ENCODE assay signal across 26 cellular contexts in the genomic region with DNA sequence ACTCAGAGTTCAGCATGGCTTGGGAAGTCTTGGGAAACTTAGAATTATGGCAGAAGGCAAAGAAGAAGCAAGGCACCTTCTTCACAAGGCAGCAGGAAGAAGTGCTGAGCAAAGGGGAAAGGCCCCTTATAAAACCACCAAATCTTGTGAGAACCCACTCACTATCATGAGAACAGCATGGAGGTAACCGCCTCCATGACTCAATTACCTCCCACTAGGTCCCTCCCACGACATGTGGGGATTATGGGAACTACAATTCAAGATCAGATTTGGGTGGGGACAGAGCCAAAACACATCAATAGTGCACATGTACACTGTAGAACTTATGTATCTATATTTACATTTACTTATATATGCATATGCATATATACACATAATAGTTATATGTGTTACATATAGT.
DNase-seq lines count a peak whose midpoint lies in the region; ATAC-seq, FAIRE-seq and TF ChIP-seq lines count a peak whose summit lies in the region.
"Had no signal": no experiment of that assay in that cellular context is flagged by ENCODE, and none has a peak within 500 bp of the region (broad histone marks: within the 10 kb centered on the region; RNA-seq: fewer than 3 reads in every experiment).

No MANE protein-coding gene starts in this region.

- peaks cover 9% of the 10 kb centered on the region in 2 donors for H3K27me3 Mint-ChIP-seq in natural killer cell treated with Interleukin-12 subunit alpha and Interleukin-12 subunit beta and Interleukin-15 and Interleukin-18, amount 100 ng/mL, for 72 hours
- H3K27me3 Mint-ChIP-seq: CD4-positive, alpha-beta memory T cell; CD8-positive, alpha-beta memory T cell had no signal

- H4K8ac ChIP-seq in mesenchymal stem cell (ENCODE audit: low read length): no peak overlapping the region

- H2BK12ac ChIP-seq in mesenchymal stem cell (ENCODE audit: low read length in 2 of 2): no peak overlapping the region

- in situ Hi-C loops in K562 (cut with MboI): no loop called here

- intact Hi-C loops in K562 (cut with micrococcal nuclease): no loop called here

- no peak overlapping the region for H3K4ac ChIP-seq in mesenchymal stem cell (ENCODE audit: low read depth in 1 of 2, low read length in 2 of 2)

- H3K27me3 ChIP-seq in K562 (ENCODE audit: control insufficient read depth in 2 of 2, insufficient read depth in 2 of 2, low read length in 2 of 2) (no peaks in the 10 kb centered on the region), mesenchymal stem cell (ENCODE audit: control insufficient read depth in 1 of 2, insufficient read depth in 1 of 2, low read length in 2 of 2) (no peaks in the 10 kb centered on the region)
- H3K27me3 ChIP-seq: BE2C, BLaER1 had no signal

- H3K9me1 ChIP-seq in K562 (ENCODE audit: control insufficient read depth, insufficient read depth, low read length): no peaks in the 10 kb centered on the region

- no peak overlapping the region for H4K91ac ChIP-seq in mesenchymal stem cell (ENCODE audit: low read length)

- H2BK5ac ChIP-seq in mesenchymal stem cell (ENCODE audit: low read depth, low read length, poor library complexity, severe bottlenecking): no peak overlapping the region

- no peaks in the 10 kb centered on the region for H3K36me3 Mint-ChIP-seq in natural killer cell treated with Interleukin-12 subunit alpha and Interleukin-12 subunit beta and Interleukin-15 and Interleukin-18, amount 100 ng/mL, for 72 hours
- H3K36me3 Mint-ChIP-seq: CD14-positive monocyte; CD4-positive, alpha-beta memory T cell; CD4-positive, CD25-positive, alpha-beta regulatory T cell had no signal

- H2AK5ac ChIP-seq in mesenchymal stem cell (ENCODE audit: low read length, severe bottlenecking): no peak overlapping the region

- no peak overlapping the region for H3K14ac ChIP-seq in mesenchymal stem cell (ENCODE audit: low read length in 2 of 2)

- no peak for FAIRE-seq in K562 (lab: Jason Lieb, UNC)
- FAIRE-seq: A204.1, GM12891, GM19239 had no signal

- H3K36me3 ChIP-seq in K562 (ENCODE audit: control insufficient read depth, insufficient read depth, low read length) (peaks cover 5% of the 10 kb centered on the region; the same call in 1 of the 3 replicates), mesenchymal stem cell (ENCODE audit: control insufficient read depth in 1 of 2, insufficient read depth in 2 of 2, low read depth in 1 of 2, low read length in 2 of 2) (no peaks in the 10 kb centered on the region)
- H3K36me3 ChIP-seq: BE2C, BLaER1 had no signal

- no peak for TF ChIP-seq EP300 in K562 (IDR thresholded peaks at IDR 0.05; ENCODE audit: low read length)

- H3K4me3 Mint-ChIP-seq in natural killer cell treated with Interleukin-12 subunit alpha and Interleukin-12 subunit beta and Interleukin-15 and Interleukin-18, amount 100 ng/mL, for 72 hours: no peak overlapping the region
- H3K4me3 Mint-ChIP-seq: CD14-positive monocyte; CD4-positive, alpha-beta memory T cell; CD4-positive, CD25-positive, alpha-beta regulatory T cell; CD8-positive, alpha-beta memory T cell had no signal

- H3K9me3 Mint-ChIP-seq in natural killer cell treated with Interleukin-12 subunit alpha and Interleukin-12 subunit beta and Interleukin-15 and Interleukin-18, amount 100 ng/mL, for 72 hours: no peaks in the 10 kb centered on the region
- H3K9me3 Mint-ChIP-seq: CD8-positive, alpha-beta memory T cell had no signal

- no peak overlapping the region for H2BK120ac ChIP-seq in mesenchymal stem cell (ENCODE audit: low read depth, low read length)

- no peak overlapping the region for H3K18ac ChIP-seq in mesenchymal stem cell (ENCODE audit: low read depth in 1 of 2, low read length in 2 of 2)

- H2BK15ac ChIP-seq in mesenchymal stem cell (ENCODE audit: low read depth, poor library complexity, severe bottlenecking): no peak overlapping the region

- ATAC-seq in K562: no peak
- ATAC-seq in natural killer cell treated with Interleukin-12 subunit alpha and Interleukin-12 subunit beta and Interleukin-15 and Interleukin-18, amount 100 ng/mL, for 72 hours: no peak

- peak; percentile 15 for DNase-seq in OCI-M1 (lab: John Stamatoyannopoulos, UW)
- peak in 1 of 4 experiments; percentile 8 for DNase-seq in K562 (ENCODE audit: extremely low read depth in 1 of 4, low spot score in 3 of 4)
- DNase-seq in mesenchymal stem cell: no peak
- no peak for DNase-seq in inferior parietal cortex (ENCODE audit: extremely low spot score)
- no peak for DNase-seq in GM03348 (ENCODE audit: low spot score)
- no peak for DNase-seq in natural killer cell treated with Interleukin-12 subunit alpha and Interleukin-12 subunit beta and Interleukin-15 and Interleukin-18, amount 100 ng/mL, for 72 hours (ENCODE audit: low spot score)
- DNase-seq: 8988T; ACHN; BE2C; C1 segment of cervical spinal cord; CD4-positive, alpha-beta memory T cell; CD4-positive, CD25-positive, alpha-beta regulatory T cell; CD8-positive, alpha-beta memory T cell; COR-L47; DMS 273 treated with DMSO at 0.1 percent for 48 hours; DMS153; DMS53; DMS79; DND-41; EL; GDM1 had no signal

- H3K9me3 ChIP-seq in K562 (replicated peaks; ENCODE audit: control insufficient read depth, insufficient read depth, low read depth, low read length): no peaks in the 10 kb centered on the region
- no peaks in the 10 kb centered on the region for H3K9me3 ChIP-seq in mesenchymal stem cell (ENCODE audit: control insufficient read depth, low read length)
- H3K9me3 ChIP-seq: BE2C, BLaER1 had no signal

- TF ChIP-seq RAD21 in K562 (CRISPR knock-in tag; conservative IDR thresholded peaks at IDR 0.05 in 1 of 2, IDR thresholded peaks at IDR 0.05 in 1 of 2): no peak

- no TSS peak for BruUV-seq in K562 (replicated peaks; lab: Mats Ljungman, UMichigan)

- H3K9ac ChIP-seq in K562 (ENCODE audit: insufficient read depth in 1 of 2, low read depth in 2 of 2, low read length in 2 of 2) (no peak overlapping the region), mesenchymal stem cell (ENCODE audit: low read length) (no peak overlapping the region)
- H3K9ac ChIP-seq: BLaER1 had no signal

- POLR2A ChIA-PET in K562 (lab: Yijun Ruan, JAX): no interaction called here

- no peak overlapping the region for H3K23ac ChIP-seq in mesenchymal stem cell (ENCODE audit: low read length in 2 of 2)

- H3K4me1 Mint-ChIP-seq in natural killer cell treated with Interleukin-12 subunit alpha and Interleukin-12 subunit beta and Interleukin-15 and Interleukin-18, amount 100 ng/mL, for 72 hours (ENCODE audit: low read depth in 2 of 2): peaks cover 0 to 2% of the 10 kb centered on the region in 2 donors
- H3K4me1 Mint-ChIP-seq: CD14-positive monocyte had no signal

- H3K4me3 ChIP-seq in K562: no peak overlapping the region
- no peak overlapping the region for H3K4me3 ChIP-seq in mesenchymal stem cell (ENCODE audit: insufficient read depth in 1 of 2, low read depth in 1 of 2, low read length in 2 of 2)
- H3K4me3 ChIP-seq: BLaER1 had no signal

- WGBS in K562 (ENCODE audit: insufficient coverage, low coverage, missing lambda C conversion rate): 67% methylated on average over 2 of the region's 2 CpGs
- 86% methylated on average over 2 of the region's 2 CpGs for WGBS in mesenchymal stem cell

- H4K20me1 ChIP-seq in K562 (replicated peaks; ENCODE audit: control insufficient read depth, insufficient read depth, low read length): no peaks in the 10 kb centered on the region
- H4K20me1 ChIP-seq: BLaER1 had no signal

- TF ChIP-seq POLR2A in K562 (conservative IDR thresholded peaks at IDR 0.05): no peak

- H3K27ac ChIP-seq in K562 (ENCODE audit: extremely low read depth, low read depth, low read length) (no peak overlapping the region), mesenchymal stem cell (ENCODE audit: low read length, poor library complexity, severe bottlenecking) (no peak overlapping the region)
- H3K27ac ChIP-seq: BLaER1 had no signal

- H3K4me1 ChIP-seq in K562 (replicated peaks in 1 of 2; ENCODE audit: control insufficient read depth in 2 of 2, insufficient read depth in 2 of 2, low read length in 2 of 2) (no peaks in the 10 kb centered on the region; a peak in 1 of 5 replicates), mesenchymal stem cell (ENCODE audit: control insufficient read depth, insufficient read depth, low read depth, low read length) (no peaks in the 10 kb centered on the region)
- H3K4me1 ChIP-seq: BE2C, BLaER1 had no signal

- no peak overlapping the region for H3K27ac Mint-ChIP-seq in natural killer cell treated with Interleukin-12 subunit alpha and Interleukin-12 subunit beta and Interleukin-15 and Interleukin-18, amount 100 ng/mL, for 72 hours
- H3K27ac Mint-ChIP-seq: CD14-positive monocyte; CD4-positive, alpha-beta memory T cell; CD4-positive, CD25-positive, alpha-beta regulatory T cell; CD8-positive, alpha-beta memory T cell had no signal

- TF ChIP-seq CTCF in K562 (IDR thresholded peaks at IDR 0.05 in 2 of 3, conservative IDR thresholded peaks at IDR 0.05 in 1 of 3; ENCODE audit: insufficient read depth in 2 of 3, low read depth in 1 of 3, low read length in 3 of 3): no peak

- H2AFZ ChIP-seq in K562 (ENCODE audit: low read depth, low read length) (no peak overlapping the region), mesenchymal stem cell (ENCODE audit: low read depth, low read length) (no peak overlapping the region)

- no peak overlapping the region for H3K4me2 ChIP-seq in K562 (ENCODE audit: insufficient read depth, low read length)
- peak overlapping the region; percentile 16 for H3K4me2 ChIP-seq in mesenchymal stem cell (ENCODE audit: low read length, poor library complexity, severe bottlenecking)
- H3K4me2 ChIP-seq: BLaER1 had no signal

- H3K79me2 ChIP-seq in K562 (ENCODE audit: control insufficient read depth, insufficient read depth, low read length): no peaks in the 10 kb centered on the region

- no peaks in the 10 kb centered on the region for H3K79me1 ChIP-seq in mesenchymal stem cell (replicated peaks; ENCODE audit: low read length, poor library complexity, severe bottlenecking)

- CTCF ChIA-PET in K562 (lab: Yijun Ruan, JAX; ENCODE audit: low intra/inter-chr PET ratio): no interaction called here

TF ChIP-seq in K562, 482 proteins besides CTCF, POLR2A, EP300 and RAD21 (continues in another document):
- TF ChIP-seq ZC3H11A (IDR thresholded peaks at IDR 0.05; ENCODE audit: low read depth, low read length): no peak
